22 cellular contexts compared by ENCODE assay signal in genomic region chr13:101977475-101977874, GRCh38.
DNase-seq lines count a peak whose midpoint lies in the region; ATAC-seq and TF ChIP-seq lines count a peak whose summit lies in the region.
"Had no signal": no experiment of that assay in that cellular context is flagged by ENCODE, and none has a peak within 500 bp of the region (broad histone marks: within the 10 kb centered on the region; RNA-seq: fewer than 3 reads in every experiment).

No MANE protein-coding gene starts in this region.

- peak; percentile 23; the same call in 1 of the 3 replicates for ATAC-seq in SK-N-SH treated with all-trans-retinoic acid at 6 μM for 48 hours
- ATAC-seq: mucosa of descending colon; Panc1; stimulated activated naive CD8-positive, alpha-beta T cell treated with anti-CD3 and anti-CD28 coated beads, Interleukin-15, amount 100 ng/mL, for 72 hours; T-helper 17 cell had no signal

- no peaks in the 10 kb centered on the region for H3K27me3 ChIP-seq in neural cell (ENCODE audit: insufficient read depth, low read depth, low read length)
- H3K27me3 ChIP-seq: pancreas, right lobe of liver, tibial artery had no signal

- no peaks in the 10 kb centered on the region for H3K79me2 ChIP-seq in neural cell (replicated peaks; ENCODE audit: insufficient read depth, low read length)

- TF ChIP-seq CTCF in neural cell (IDR thresholded peaks at IDR 0.05; ENCODE audit: poor library complexity, severe bottlenecking): no peak

- H3F3A ChIP-seq in neural cell (ENCODE audit: insufficient read depth, low read length, poor library complexity, severe bottlenecking): no peaks in the 10 kb centered on the region

- H2AFZ ChIP-seq in neural cell (ENCODE audit: low read depth, low read length): no peak overlapping the region

- H3K27ac ChIP-seq in neural cell (ENCODE audit: low read length): peak overlapping the region; percentile 26
- H3K27ac ChIP-seq: pancreas, right lobe of liver had no signal

- H3K9me3 ChIP-seq in neural cell (ENCODE audit: low read length): no peaks in the 10 kb centered on the region
- H3K9me3 ChIP-seq: mucosa of descending colon, pancreas, right lobe of liver, tibial artery had no signal

- H3K4me2 ChIP-seq in neural cell (ENCODE audit: low read length): no peak overlapping the region

- TF ChIP-seq EP300 in neural cell (conservative IDR thresholded peaks at IDR 0.05; ENCODE audit: poor library complexity, severe bottlenecking): no peak

- H3K9me2 ChIP-seq in neural cell (ENCODE audit: insufficient read depth, low read length): no peaks in the 10 kb centered on the region

- H4K20me1 ChIP-seq in neural cell (ENCODE audit: insufficient read depth): no peaks in the 10 kb centered on the region

- peak; percentile 86 for DNase-seq in NCI-H82 treated with DMSO at 0.1 percent for 48 hours (lab: John Stamatoyannopoulos, UW; ENCODE audit: unreplicated experiment)
- no peak for DNase-seq in NCI-H82 (lab: John Stamatoyannopoulos, UW)
- peak; percentile 60 for DNase-seq in NCI-H1694 treated with DMSO at 0.1 percent for 48 hours (lab: John Stamatoyannopoulos, UW)
- no peak for DNase-seq in DMS153 treated with DMSO at 0.1 percent for 48 hours (lab: John Stamatoyannopoulos, UW; ENCODE audit: unreplicated experiment)
- no peak for DNase-seq in Ammon's horn (ENCODE audit: low spot score)
- no peak for DNase-seq in T-helper 1 cell
- DNase-seq: activated CD4-positive, alpha-beta T cell treated with anti-CD3 and anti-CD28 coated beads for 48 hours; activated naive CD4-positive, alpha-beta T cell treated with anti-CD3 and anti-CD28 coated beads for 36 hours; amygdala; DND-41; mucosa of descending colon; NCI-H187; nephron progenitor cell; pancreas; right lobe of liver; stimulated activated naive CD8-positive, alpha-beta T cell treated with anti-CD3 and anti-CD28 coated beads, Interleukin-15, amount 100 ng/mL, for 72 hours; T-helper 17 cell; tibial artery had no signal

- no peaks in the 10 kb centered on the region for H3K36me3 ChIP-seq in neural cell (ENCODE audit: insufficient read depth, low read length)
- H3K36me3 ChIP-seq: pancreas, right lobe of liver, tibial artery had no signal

- no peak for TF ChIP-seq RAD21 in neural cell (conservative IDR thresholded peaks at IDR 0.05)

- no peak overlapping the region for H3K9ac ChIP-seq in neural cell (ENCODE audit: low read length)

- H3K4me3 ChIP-seq in neural cell (ENCODE audit: low read length): no peak overlapping the region
- H3K4me3 ChIP-seq: lung, mucosa of descending colon, pancreas, right lobe of liver, tibial artery had no signal

TF ChIP-seq in SK-N-SH treated with all-trans-retinoic acid at 6 μM for 48 hours, 23 proteins besides CTCF, POLR2A, EP300 and RAD21 (continues in another document):
- no peak for TF ChIP-seq ZC3H10 (CRISPR knock-in tag; IDR thresholded peaks at IDR 0.05)
- no peak for TF ChIP-seq OSR1 (CRISPR knock-in tag; IDR thresholded peaks at IDR 0.05)
- no peak for TF ChIP-seq ARNTL (CRISPR knock-in tag; IDR thresholded peaks at IDR 0.05; ENCODE audit: borderline replicate concordance, low read depth)
- TF ChIP-seq PPARA (CRISPR knock-in tag; IDR thresholded peaks at IDR 0.05; ENCODE audit: borderline replicate concordance): no peak
- TF ChIP-seq BACH2 (CRISPR knock-in tag; IDR thresholded peaks at IDR 0.05; ENCODE audit: borderline replicate concordance): no peak
- TF ChIP-seq, protein P1, sequence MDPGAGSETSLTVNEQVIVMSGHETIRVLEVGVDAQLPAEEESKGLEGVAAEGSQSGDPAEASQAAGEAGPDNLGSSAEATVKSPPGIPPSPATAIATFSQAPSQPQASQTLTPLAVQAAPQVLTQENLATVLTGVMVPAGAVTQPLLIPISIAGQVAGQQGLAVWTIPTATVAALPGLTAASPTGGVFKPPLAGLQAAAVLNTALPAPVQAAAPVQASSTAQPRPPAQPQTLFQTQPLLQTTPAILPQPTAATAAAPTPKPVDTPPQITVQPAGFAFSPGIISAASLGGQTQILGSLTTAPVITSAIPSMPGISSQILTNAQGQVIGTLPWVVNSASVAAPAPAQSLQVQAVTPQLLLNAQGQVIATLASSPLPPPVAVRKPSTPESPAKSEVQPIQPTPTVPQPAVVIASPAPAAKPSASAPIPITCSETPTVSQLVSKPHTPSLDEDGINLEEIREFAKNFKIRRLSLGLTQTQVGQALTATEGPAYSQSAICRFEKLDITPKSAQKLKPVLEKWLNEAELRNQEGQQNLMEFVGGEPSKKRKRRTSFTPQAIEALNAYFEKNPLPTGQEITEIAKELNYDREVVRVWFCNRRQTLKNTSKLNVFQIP (CRISPR knock-in tag; IDR thresholded peaks at IDR 0.05; ENCODE audit: borderline replicate concordance, low read depth): no peak
- TF ChIP-seq ZFP30 (CRISPR knock-in tag; IDR thresholded peaks at IDR 0.05): no peak
- no peak for TF ChIP-seq ZNF8 (CRISPR knock-in tag; IDR thresholded peaks at IDR 0.05)
- TF ChIP-seq TCF4 (CRISPR knock-in tag; IDR thresholded peaks at IDR 0.05; ENCODE audit: borderline replicate concordance): no peak
- TF ChIP-seq RARB (CRISPR knock-in tag; IDR thresholded peaks at IDR 0.05): no peak
- TF ChIP-seq PATZ1 (CRISPR knock-in tag; IDR thresholded peaks at IDR 0.05; ENCODE audit: borderline replicate concordance): no peak
- TF ChIP-seq ZNF565 (CRISPR knock-in tag; conservative IDR thresholded peaks at IDR 0.05; ENCODE audit: low read depth): no peak
- no peak for TF ChIP-seq TOX (CRISPR knock-in tag; IDR thresholded peaks at IDR 0.05; ENCODE audit: borderline replicate concordance)
- no peak for TF ChIP-seq ZNF70 (CRISPR knock-in tag; IDR thresholded peaks at IDR 0.05)

TF ChIP-seq in neural cell, 6 proteins besides CTCF, POLR2A, EP300 and RAD21:
- TF ChIP-seq SMC3 (conservative IDR thresholded peaks at IDR 0.05; ENCODE audit: poor library complexity) (no peak), MXI1 (conservative IDR thresholded peaks at IDR 0.05; ENCODE audit: poor library complexity, severe bottlenecking) (no peak), POLR2AphosphoS5 (IDR thresholded peaks at IDR 0.05) (no peak), TAF1 (IDR thresholded peaks at IDR 0.05; ENCODE audit: low read depth) (no peak), REST (IDR thresholded peaks at IDR 0.05; ENCODE audit: borderline replicate concordance) (no peak), EZH2 (IDR thresholded peaks at IDR 0.05; ENCODE audit: borderline replicate concordance, insufficient read depth, low read length, poor library complexity, severe bottlenecking) (no peak)

Comparison
In these comparisons a context has a peak if more than half of its experiments do, and no peak if none do; other contexts are left out.
1. DNase-seq: peak in NCI-H82 treated with DMSO at 0.1 percent for 48 hours (single experiment) and NCI-H1694 treated with DMSO at 0.1 percent for 48 hours (single experiment); none in NCI-H82 (single experiment), DMS153 treated with DMSO at 0.1 percent for 48 hours (single experiment), Ammon's horn (single experiment) and T-helper 1 cell (0 of 5).